1 cellular context compared by ENCODE assay signal in the genomic region with DNA sequence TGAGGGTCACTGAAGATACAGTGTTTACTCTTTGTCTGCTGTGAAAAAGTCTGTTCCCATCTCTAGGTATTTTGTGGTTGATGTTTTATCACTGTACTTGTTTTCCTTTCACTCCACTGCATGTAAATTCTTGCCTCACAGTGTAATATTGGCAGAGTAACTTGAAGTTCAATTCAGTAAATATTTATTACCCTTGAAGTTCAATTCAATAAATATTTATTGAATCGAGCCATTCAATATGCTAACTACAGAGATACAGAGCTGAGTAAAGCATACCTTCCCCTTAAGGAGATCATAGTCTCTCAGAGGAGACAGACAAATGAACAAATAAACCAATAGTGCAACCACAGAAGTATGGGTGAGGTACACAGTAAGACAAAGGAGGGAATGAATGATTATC.
TF ChIP-seq lines count a peak whose summit lies in the region.

No MANE protein-coding gene starts in this region.

TF ChIP-seq in HepG2, 621 proteins besides CTCF, POLR2A, EP300 and RAD21 (continued from another document and continues in another):
- TF ChIP-seq GATA4 (IDR thresholded peaks at IDR 0.05; ENCODE audit: borderline replicate concordance, low read depth) (peak; percentile 23; the same call in 1 of the 2 replicates), CEBPZ (IDR thresholded peaks at IDR 0.05; ENCODE audit: low read length) (no peak), PHF20 (CRISPR knock-in tag; IDR thresholded peaks at IDR 0.05) (no peak), JARID2 (CRISPR knock-in tag; IDR thresholded peaks at IDR 0.05; ENCODE audit: insufficient replicate concordance) (no peak), ZNF597 (CRISPR knock-in tag; IDR thresholded peaks at IDR 0.05) (no peak), NCOA2 (CRISPR knock-in tag; IDR thresholded peaks at IDR 0.05) (peak; percentile 68; the same call in 1 of the 2 replicates), RFX3 (CRISPR knock-in tag; IDR thresholded peaks at IDR 0.05) (no peak), ZC3H4 (CRISPR knock-in tag; IDR thresholded peaks at IDR 0.05; ENCODE audit: borderline replicate concordance) (no peak), ZFY (CRISPR knock-in tag; IDR thresholded peaks at IDR 0.05) (no peak), ZBTB8A (CRISPR knock-in tag; IDR thresholded peaks at IDR 0.05; ENCODE audit: borderline replicate concordance, low read depth) (no peak), KAT2B (IDR thresholded peaks at IDR 0.05; ENCODE audit: borderline replicate concordance, low read depth, low read length) (peak; percentile 67), ZBTB21 (CRISPR knock-in tag; IDR thresholded peaks at IDR 0.05) (no peak), ZNF550 (CRISPR knock-in tag; IDR thresholded peaks at IDR 0.05; ENCODE audit: borderline replicate concordance) (no peak), ZNF121 (CRISPR knock-in tag; IDR thresholded peaks at IDR 0.05) (no peak), TCF12 (IDR thresholded peaks at IDR 0.05) (no peak), TCF12 (CRISPR knock-in tag; IDR thresholded peaks at IDR 0.05) (peak; percentile 56; the same call in 1 of the 2 replicates), GMEB2 (CRISPR knock-in tag; IDR thresholded peaks at IDR 0.05; ENCODE audit: low read depth) (no peak), REPIN1 (CRISPR knock-in tag; IDR thresholded peaks at IDR 0.05; ENCODE audit: borderline replicate concordance, low read depth) (no peak), SIN3A (IDR thresholded peaks at IDR 0.05; ENCODE audit: borderline replicate concordance, low read depth, low read length) (no peak), ZNF788 (CRISPR knock-in tag; IDR thresholded peaks at IDR 0.05; ENCODE audit: borderline replicate concordance) (no peak), RFX1 (IDR thresholded peaks at IDR 0.05) (no peak), SOX5 (CRISPR knock-in tag; IDR thresholded peaks at IDR 0.05; ENCODE audit: borderline replicate concordance) (0 out of 2 replicates have a peak, but pooled peaks have one; percentile 29), CEBPG (CRISPR knock-in tag; IDR thresholded peaks at IDR 0.05) (peak; percentile 33; the same call in 1 of the 2 replicates), ZSCAN25 (CRISPR knock-in tag; IDR thresholded peaks at IDR 0.05) (no peak), ZNF572 (CRISPR knock-in tag; IDR thresholded peaks at IDR 0.05) (no peak), ZNF607 (CRISPR knock-in tag; IDR thresholded peaks at IDR 0.05; ENCODE audit: borderline replicate concordance) (no peak), ZMYM4 (CRISPR knock-in tag; IDR thresholded peaks at IDR 0.05) (no peak), MED1 (CRISPR knock-in tag; IDR thresholded peaks at IDR 0.05) (peak; percentile 26; the same call in 1 of the 2 replicates), RXRA (CRISPR knock-in tag; IDR thresholded peaks at IDR 0.05) (no peak)
- TF ChIP-seq, protein P1, sequence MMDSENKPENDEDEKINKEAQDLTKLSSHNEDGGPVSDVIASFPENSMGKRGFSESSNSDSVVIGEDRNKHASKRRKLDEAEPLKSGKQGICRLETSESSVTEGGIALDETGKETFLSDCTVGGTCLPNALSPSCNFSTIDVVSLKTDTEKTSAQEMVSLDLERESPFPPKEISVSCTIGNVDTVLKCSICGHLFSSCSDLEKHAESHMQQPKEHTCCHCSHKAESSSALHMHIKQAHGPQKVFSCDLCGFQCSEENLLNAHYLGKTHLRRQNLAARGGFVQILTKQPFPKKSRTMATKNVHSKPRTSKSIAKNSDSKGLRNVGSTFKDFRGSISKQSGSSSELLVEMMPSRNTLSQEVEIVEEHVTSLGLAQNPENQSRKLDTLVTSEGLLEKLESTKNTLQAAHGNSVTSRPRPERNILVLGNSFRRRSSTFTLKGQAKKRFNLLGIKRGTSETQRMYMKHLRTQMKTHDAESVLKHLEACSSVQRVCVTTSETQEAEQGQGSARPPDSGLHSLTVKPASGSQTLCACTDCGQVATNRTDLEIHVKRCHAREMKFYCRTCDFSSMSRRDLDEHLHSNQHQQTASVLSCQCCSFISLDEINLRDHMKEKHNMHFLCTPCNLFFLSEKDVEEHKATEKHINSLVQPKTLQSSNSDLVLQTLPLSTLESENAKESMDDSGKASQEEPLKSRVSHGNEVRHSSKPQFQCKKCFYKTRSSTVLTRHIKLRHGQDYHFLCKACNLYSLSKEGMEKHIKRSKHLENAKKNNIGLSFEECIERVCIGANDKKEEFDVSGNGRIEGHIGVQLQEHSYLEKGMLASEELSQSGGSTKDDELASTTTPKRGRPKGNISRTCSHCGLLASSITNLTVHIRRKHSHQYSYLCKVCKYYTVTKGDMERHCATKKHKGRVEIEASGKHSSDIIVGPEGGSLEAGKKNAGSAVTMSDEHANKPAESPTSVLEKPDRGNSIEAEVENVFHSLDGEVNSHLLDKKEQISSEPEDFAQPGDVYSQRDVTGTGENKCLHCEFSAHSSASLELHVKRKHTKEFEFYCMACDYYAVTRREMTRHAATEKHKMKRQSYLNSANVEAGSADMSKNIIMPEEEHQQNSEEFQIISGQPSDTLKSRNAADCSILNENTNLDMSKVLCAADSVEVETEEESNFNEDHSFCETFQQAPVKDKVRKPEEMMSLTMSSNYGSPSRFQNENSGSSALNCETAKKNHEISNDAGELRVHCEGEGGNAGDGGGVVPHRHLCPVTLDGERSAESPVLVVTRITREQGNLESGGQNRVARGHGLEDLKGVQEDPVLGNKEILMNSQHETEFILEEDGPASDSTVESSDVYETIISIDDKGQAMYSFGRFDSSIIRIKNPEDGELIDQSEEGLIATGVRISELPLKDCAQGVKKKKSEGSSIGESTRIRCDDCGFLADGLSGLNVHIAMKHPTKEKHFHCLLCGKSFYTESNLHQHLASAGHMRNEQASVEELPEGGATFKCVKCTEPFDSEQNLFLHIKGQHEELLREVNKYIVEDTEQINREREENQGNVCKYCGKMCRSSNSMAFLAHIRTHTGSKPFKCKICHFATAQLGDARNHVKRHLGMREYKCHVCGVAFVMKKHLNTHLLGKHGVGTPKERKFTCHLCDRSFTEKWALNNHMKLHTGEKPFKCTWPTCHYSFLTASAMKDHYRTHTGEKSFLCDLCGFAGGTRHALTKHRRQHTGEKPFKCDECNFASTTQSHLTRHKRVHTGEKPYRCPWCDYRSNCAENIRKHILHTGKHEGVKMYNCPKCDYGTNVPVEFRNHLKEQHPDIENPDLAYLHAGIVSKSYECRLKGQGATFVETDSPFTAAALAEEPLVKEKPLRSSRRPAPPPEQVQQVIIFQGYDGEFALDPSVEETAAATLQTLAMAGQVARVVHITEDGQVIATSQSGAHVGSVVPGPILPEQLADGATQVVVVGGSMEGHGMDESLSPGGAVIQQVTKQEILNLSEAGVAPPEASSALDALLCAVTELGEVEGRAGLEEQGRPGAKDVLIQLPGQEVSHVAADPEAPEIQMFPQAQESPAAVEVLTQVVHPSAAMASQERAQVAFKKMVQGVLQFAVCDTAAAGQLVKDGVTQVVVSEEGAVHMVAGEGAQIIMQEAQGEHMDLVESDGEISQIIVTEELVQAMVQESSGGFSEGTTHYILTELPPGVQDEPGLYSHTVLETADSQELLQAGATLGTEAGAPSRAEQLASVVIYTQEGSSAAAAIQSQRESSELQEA (CRISPR knock-in tag; IDR thresholded peaks at IDR 0.05; ENCODE audit: not compliant biosample characterization), result no peak
- TF ChIP-seq, protein P2, sequence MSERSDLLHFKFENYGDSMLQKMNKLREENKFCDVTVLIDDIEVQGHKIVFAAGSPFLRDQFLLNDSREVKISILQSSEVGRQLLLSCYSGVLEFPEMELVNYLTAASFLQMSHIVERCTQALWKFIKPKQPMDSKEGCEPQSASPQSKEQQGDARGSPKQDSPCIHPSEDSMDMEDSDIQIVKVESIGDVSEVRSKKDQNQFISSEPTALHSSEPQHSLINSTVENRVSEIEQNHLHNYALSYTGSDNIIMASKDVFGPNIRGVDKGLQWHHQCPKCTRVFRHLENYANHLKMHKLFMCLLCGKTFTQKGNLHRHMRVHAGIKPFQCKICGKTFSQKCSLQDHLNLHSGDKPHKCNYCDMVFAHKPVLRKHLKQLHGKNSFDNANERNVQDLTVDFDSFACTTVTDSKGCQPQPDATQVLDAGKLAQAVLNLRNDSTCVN (CRISPR knock-in tag; IDR thresholded peaks at IDR 0.05; ENCODE audit: borderline replicate concordance), result no peak
- TF ChIP-seq, protein P3, sequence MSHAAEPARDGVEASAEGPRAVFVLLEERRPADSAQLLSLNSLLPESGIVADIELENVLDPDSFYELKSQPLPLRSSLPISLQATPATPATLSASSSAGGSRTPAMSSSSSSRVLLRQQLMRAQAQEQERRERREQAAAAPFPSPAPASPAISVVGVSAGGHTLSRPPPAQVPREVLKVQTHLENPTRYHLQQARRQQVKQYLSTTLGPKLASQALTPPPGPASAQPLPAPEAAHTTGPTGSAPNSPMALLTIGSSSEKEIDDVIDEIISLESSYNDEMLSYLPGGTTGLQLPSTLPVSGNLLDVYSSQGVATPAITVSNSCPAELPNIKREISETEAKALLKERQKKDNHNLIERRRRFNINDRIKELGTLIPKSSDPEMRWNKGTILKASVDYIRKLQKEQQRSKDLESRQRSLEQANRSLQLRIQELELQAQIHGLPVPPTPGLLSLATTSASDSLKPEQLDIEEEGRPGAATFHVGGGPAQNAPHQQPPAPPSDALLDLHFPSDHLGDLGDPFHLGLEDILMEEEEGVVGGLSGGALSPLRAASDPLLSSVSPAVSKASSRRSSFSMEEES (CRISPR knock-in tag; IDR thresholded peaks at IDR 0.05), result no peak
- TF ChIP-seq, protein P4, sequence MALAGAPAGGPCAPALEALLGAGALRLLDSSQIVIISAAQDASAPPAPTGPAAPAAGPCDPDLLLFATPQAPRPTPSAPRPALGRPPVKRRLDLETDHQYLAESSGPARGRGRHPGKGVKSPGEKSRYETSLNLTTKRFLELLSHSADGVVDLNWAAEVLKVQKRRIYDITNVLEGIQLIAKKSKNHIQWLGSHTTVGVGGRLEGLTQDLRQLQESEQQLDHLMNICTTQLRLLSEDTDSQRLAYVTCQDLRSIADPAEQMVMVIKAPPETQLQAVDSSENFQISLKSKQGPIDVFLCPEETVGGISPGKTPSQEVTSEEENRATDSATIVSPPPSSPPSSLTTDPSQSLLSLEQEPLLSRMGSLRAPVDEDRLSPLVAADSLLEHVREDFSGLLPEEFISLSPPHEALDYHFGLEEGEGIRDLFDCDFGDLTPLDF (CRISPR knock-in tag; IDR thresholded peaks at IDR 0.05), result no peak
- TF ChIP-seq, protein P5, sequence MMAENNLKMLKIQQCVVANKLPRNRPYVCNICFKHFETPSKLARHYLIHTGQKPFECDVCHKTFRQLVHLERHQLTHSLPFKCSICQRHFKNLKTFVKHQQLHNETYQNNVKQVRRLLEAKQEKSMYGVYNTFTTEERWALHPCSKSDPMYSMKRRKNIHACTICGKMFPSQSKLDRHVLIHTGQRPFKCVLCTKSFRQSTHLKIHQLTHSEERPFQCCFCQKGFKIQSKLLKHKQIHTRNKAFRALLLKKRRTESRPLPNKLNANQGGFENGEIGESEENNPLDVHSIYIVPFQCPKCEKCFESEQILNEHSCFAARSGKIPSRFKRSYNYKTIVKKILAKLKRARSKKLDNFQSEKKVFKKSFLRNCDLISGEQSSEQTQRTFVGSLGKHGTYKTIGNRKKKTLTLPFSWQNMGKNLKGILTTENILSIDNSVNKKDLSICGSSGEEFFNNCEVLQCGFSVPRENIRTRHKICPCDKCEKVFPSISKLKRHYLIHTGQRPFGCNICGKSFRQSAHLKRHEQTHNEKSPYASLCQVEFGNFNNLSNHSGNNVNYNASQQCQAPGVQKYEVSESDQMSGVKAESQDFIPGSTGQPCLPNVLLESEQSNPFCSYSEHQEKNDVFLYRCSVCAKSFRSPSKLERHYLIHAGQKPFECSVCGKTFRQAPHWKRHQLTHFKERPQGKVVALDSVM (CRISPR knock-in tag; IDR thresholded peaks at IDR 0.05), result no peak
- TF ChIP-seq, protein P6, sequence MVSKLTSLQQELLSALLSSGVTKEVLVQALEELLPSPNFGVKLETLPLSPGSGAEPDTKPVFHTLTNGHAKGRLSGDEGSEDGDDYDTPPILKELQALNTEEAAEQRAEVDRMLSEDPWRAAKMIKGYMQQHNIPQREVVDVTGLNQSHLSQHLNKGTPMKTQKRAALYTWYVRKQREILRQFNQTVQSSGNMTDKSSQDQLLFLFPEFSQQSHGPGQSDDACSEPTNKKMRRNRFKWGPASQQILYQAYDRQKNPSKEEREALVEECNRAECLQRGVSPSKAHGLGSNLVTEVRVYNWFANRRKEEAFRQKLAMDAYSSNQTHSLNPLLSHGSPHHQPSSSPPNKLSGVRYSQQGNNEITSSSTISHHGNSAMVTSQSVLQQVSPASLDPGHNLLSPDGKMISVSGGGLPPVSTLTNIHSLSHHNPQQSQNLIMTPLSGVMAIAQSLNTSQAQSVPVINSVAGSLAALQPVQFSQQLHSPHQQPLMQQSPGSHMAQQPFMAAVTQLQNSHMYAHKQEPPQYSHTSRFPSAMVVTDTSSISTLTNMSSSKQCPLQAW (CRISPR knock-in tag; IDR thresholded peaks at IDR 0.05), result no peak
